1 cellular context compared by ENCODE assay signal in the genomic region with DNA sequence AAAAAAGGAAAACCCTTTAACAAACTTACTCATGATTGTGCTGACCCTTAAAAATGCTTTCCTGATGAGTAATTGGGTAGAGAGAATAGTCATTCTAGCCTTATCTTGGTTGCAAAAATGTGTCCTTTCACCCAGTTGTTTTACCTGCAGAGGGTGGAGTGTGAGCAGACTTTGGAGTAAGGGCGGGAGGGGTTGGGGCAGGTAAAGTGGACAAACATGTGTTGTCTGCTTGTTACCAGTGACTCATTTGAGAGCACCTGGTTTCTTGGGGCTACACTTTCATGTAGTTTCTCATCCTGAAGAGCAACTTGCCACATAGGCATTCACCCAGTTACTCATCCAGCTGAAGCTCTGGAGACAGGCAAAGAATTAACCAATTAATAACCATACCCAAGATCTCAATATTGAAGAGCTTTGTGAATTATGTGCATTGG.
TF ChIP-seq lines count a peak whose summit lies in the region.

No MANE protein-coding gene starts in this region.

TF ChIP-seq in HepG2, 621 proteins besides CTCF, POLR2A, EP300 and RAD21 (continued from another document and continues in another):
- TF ChIP-seq CEBPB (IDR thresholded peaks at IDR 0.05; ENCODE audit: borderline replicate concordance, low read depth, low read length) (0 out of 2 replicates have a peak, but pooled peaks have one; percentile 35), FOXK2 (IDR thresholded peaks at IDR 0.05) (0 out of 2 replicates have a peak, but pooled peaks have one; percentile 3), ZNF644 (CRISPR knock-in tag; IDR thresholded peaks at IDR 0.05; ENCODE audit: low read depth) (peak; percentile 13; the same call in 1 of the 2 replicates), MAFF (IDR thresholded peaks at IDR 0.05; ENCODE audit: low read depth, low read length) (peak; percentile 87), ZNF530 (CRISPR knock-in tag; IDR thresholded peaks at IDR 0.05; ENCODE audit: low read depth) (no peak), RXRA (CRISPR knock-in tag; IDR thresholded peaks at IDR 0.05) (peak; percentile 88; the same call in 1 of the 2 replicates), ATF7 (IDR thresholded peaks at IDR 0.05) (peak; percentile 47; the same call in 1 of the 2 replicates), ATF7 (CRISPR knock-in tag; IDR thresholded peaks at IDR 0.05) (no peak), KAT8 (CRISPR knock-in tag; IDR thresholded peaks at IDR 0.05) (peak; percentile 38; the same call in 1 of the 2 replicates), HMGA1 (CRISPR knock-in tag; conservative IDR thresholded peaks at IDR 0.05) (no peak), SOX6 (IDR thresholded peaks at IDR 0.05) (no peak), SOX6 (CRISPR knock-in tag; IDR thresholded peaks at IDR 0.05) (peak; percentile 69), FOXP1 (IDR thresholded peaks at IDR 0.05) (peak; percentile 41; the same call in 1 of the 2 replicates), FOXP1 (CRISPR knock-in tag; IDR thresholded peaks at IDR 0.05) (peak; percentile 90), ZNF841 (CRISPR knock-in tag; IDR thresholded peaks at IDR 0.05; ENCODE audit: borderline replicate concordance) (no peak), KDM6A (CRISPR knock-in tag; IDR thresholded peaks at IDR 0.05; ENCODE audit: low read depth) (0 out of 2 replicates have a peak, but pooled peaks have one; percentile 40), ELF3 (CRISPR knock-in tag; IDR thresholded peaks at IDR 0.05) (0 out of 2 replicates have a peak, but pooled peaks have one; percentile 34), SOX13 (IDR thresholded peaks at IDR 0.05) (no peak), SOX13 (CRISPR knock-in tag; conservative IDR thresholded peaks at IDR 0.05 in 1 of 2, IDR thresholded peaks at IDR 0.05 in 1 of 2) (peak in 1 of 2 experiments; percentile 81; a peak in 2 of 4 replicates), FOXO1 (CRISPR knock-in tag; IDR thresholded peaks at IDR 0.05) (0 out of 2 replicates have a peak, but pooled peaks have one; percentile 26), TBX2 (CRISPR knock-in tag; IDR thresholded peaks at IDR 0.05; ENCODE audit: borderline replicate concordance) (no peak), BCL6 (CRISPR knock-in tag; IDR thresholded peaks at IDR 0.05) (peak; percentile 51; the same call in 1 of the 2 replicates), SETDB1 (CRISPR knock-in tag; IDR thresholded peaks at IDR 0.05; ENCODE audit: borderline replicate concordance) (no peak), FOSL2 (CRISPR knock-in tag; IDR thresholded peaks at IDR 0.05) (peak; percentile 96), ZBTB7B (CRISPR knock-in tag; IDR thresholded peaks at IDR 0.05) (no peak), DPF2 (CRISPR knock-in tag; IDR thresholded peaks at IDR 0.05; ENCODE audit: borderline replicate concordance, low read depth) (0 out of 2 replicates have a peak, but pooled peaks have one; percentile 15), PPARG (CRISPR knock-in tag; conservative IDR thresholded peaks at IDR 0.05) (peak; percentile 99), IRF2 (CRISPR knock-in tag; IDR thresholded peaks at IDR 0.05) (peak; percentile 42; the same call in 1 of the 2 replicates), JUND (CRISPR knock-in tag; IDR thresholded peaks at IDR 0.05) (peak; percentile 68), POGZ (CRISPR knock-in tag; IDR thresholded peaks at IDR 0.05) (peak; percentile 14; the same call in 1 of the 2 replicates), TBL1XR1 (IDR thresholded peaks at IDR 0.05; ENCODE audit: borderline replicate concordance, low read length, partially characterized antibody) (peak; percentile 73), TCF7 (IDR thresholded peaks at IDR 0.05; ENCODE audit: low read depth) (0 out of 2 replicates have a peak, but pooled peaks have one; percentile 6), ZEB1 (IDR thresholded peaks at IDR 0.05; ENCODE audit: insufficient replicate concordance, low read depth) (peak; percentile 100), CEBPG (CRISPR knock-in tag; IDR thresholded peaks at IDR 0.05) (peak; percentile 49; the same call in 1 of the 2 replicates), ZNF331 (CRISPR knock-in tag; IDR thresholded peaks at IDR 0.05) (peak; percentile 52; the same call in 1 of the 2 replicates), CREB1 (IDR thresholded peaks at IDR 0.05) (no peak), CREB1 (CRISPR knock-in tag; IDR thresholded peaks at IDR 0.05) (peak; percentile 82), ETV5 (CRISPR knock-in tag; IDR thresholded peaks at IDR 0.05; ENCODE audit: borderline replicate concordance) (peak; percentile 11; the same call in 1 of the 2 replicates)
- TF ChIP-seq, protein P1, sequence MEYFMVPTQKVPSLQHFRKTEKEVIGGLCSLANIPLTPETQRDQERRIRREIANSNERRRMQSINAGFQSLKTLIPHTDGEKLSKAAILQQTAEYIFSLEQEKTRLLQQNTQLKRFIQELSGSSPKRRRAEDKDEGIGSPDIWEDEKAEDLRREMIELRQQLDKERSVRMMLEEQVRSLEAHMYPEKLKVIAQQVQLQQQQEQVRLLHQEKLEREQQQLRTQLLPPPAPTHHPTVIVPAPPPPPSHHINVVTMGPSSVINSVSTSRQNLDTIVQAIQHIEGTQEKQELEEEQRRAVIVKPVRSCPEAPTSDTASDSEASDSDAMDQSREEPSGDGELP (IDR thresholded peaks at IDR 0.05; ENCODE audit: borderline replicate concordance, low read depth): peak; percentile 72; the same call in 1 of the 2 replicates
- TF ChIP-seq, protein P2, sequence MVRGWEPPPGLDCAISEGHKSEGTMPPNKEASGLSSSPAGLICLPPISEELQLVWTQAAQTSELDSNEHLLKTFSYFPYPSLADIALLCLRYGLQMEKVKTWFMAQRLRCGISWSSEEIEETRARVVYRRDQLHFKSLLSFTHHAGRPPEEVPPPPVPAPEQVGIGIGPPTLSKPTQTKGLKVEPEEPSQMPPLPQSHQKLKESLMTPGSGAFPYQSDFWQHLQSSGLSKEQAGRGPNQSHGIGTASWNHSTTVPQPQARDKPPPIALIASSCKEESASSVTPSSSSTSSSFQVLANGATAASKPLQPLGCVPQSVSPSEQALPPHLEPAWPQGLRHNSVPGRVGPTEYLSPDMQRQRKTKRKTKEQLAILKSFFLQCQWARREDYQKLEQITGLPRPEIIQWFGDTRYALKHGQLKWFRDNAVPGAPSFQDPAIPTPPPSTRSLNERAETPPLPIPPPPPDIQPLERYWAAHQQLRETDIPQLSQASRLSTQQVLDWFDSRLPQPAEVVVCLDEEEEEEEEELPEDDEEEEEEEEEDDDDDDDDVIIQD (CRISPR knock-in tag; IDR thresholded peaks at IDR 0.05; ENCODE audit: low read depth): peak; percentile 60; the same call in 1 of the 2 replicates
- TF ChIP-seq, protein P3, sequence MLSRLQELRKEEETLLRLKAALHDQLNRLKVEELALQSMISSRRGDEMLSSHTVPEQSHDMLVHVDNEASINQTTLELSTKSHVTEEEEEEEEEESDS (CRISPR knock-in tag; IDR thresholded peaks at IDR 0.05; ENCODE audit: borderline replicate concordance): no peak
- TF ChIP-seq, protein P4, sequence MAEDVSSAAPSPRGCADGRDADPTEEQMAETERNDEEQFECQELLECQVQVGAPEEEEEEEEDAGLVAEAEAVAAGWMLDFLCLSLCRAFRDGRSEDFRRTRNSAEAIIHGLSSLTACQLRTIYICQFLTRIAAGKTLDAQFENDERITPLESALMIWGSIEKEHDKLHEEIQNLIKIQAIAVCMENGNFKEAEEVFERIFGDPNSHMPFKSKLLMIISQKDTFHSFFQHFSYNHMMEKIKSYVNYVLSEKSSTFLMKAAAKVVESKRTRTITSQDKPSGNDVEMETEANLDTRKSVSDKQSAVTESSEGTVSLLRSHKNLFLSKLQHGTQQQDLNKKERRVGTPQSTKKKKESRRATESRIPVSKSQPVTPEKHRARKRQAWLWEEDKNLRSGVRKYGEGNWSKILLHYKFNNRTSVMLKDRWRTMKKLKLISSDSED (CRISPR knock-in tag; IDR thresholded peaks at IDR 0.05): no peak
- TF ChIP-seq, protein P5, sequence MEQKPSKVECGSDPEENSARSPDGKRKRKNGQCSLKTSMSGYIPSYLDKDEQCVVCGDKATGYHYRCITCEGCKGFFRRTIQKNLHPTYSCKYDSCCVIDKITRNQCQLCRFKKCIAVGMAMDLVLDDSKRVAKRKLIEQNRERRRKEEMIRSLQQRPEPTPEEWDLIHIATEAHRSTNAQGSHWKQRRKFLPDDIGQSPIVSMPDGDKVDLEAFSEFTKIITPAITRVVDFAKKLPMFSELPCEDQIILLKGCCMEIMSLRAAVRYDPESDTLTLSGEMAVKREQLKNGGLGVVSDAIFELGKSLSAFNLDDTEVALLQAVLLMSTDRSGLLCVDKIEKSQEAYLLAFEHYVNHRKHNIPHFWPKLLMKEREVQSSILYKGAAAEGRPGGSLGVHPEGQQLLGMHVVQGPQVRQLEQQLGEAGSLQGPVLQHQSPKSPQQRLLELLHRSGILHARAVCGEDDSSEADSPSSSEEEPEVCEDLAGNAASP (CRISPR knock-in tag; IDR thresholded peaks at IDR 0.05; ENCODE audit: borderline replicate concordance): peak; percentile 29; the same call in 1 of the 2 replicates
- TF ChIP-seq, protein P6, sequence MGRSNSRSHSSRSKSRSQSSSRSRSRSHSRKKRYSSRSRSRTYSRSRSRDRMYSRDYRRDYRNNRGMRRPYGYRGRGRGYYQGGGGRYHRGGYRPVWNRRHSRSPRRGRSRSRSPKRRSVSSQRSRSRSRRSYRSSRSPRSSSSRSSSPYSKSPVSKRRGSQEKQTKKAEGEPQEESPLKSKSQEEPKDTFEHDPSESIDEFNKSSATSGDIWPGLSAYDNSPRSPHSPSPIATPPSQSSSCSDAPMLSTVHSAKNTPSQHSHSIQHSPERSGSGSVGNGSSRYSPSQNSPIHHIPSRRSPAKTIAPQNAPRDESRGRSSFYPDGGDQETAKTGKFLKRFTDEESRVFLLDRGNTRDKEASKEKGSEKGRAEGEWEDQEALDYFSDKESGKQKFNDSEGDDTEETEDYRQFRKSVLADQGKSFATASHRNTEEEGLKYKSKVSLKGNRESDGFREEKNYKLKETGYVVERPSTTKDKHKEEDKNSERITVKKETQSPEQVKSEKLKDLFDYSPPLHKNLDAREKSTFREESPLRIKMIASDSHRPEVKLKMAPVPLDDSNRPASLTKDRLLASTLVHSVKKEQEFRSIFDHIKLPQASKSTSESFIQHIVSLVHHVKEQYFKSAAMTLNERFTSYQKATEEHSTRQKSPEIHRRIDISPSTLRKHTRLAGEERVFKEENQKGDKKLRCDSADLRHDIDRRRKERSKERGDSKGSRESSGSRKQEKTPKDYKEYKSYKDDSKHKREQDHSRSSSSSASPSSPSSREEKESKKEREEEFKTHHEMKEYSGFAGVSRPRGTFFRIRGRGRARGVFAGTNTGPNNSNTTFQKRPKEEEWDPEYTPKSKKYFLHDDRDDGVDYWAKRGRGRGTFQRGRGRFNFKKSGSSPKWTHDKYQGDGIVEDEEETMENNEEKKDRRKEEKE (IDR thresholded peaks at IDR 0.05): no peak
- TF ChIP-seq, protein P7, sequence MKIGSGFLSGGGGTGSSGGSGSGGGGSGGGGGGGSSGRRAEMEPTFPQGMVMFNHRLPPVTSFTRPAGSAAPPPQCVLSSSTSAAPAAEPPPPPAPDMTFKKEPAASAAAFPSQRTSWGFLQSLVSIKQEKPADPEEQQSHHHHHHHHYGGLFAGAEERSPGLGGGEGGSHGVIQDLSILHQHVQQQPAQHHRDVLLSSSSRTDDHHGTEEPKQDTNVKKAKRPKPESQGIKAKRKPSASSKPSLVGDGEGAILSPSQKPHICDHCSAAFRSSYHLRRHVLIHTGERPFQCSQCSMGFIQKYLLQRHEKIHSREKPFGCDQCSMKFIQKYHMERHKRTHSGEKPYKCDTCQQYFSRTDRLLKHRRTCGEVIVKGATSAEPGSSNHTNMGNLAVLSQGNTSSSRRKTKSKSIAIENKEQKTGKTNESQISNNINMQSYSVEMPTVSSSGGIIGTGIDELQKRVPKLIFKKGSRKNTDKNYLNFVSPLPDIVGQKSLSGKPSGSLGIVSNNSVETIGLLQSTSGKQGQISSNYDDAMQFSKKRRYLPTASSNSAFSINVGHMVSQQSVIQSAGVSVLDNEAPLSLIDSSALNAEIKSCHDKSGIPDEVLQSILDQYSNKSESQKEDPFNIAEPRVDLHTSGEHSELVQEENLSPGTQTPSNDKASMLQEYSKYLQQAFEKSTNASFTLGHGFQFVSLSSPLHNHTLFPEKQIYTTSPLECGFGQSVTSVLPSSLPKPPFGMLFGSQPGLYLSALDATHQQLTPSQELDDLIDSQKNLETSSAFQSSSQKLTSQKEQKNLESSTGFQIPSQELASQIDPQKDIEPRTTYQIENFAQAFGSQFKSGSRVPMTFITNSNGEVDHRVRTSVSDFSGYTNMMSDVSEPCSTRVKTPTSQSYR (CRISPR knock-in tag; IDR thresholded peaks at IDR 0.05; ENCODE audit: borderline replicate concordance): 0 out of 2 replicates have a peak, but pooled peaks have one; percentile 27
- TF ChIP-seq, protein P8, sequence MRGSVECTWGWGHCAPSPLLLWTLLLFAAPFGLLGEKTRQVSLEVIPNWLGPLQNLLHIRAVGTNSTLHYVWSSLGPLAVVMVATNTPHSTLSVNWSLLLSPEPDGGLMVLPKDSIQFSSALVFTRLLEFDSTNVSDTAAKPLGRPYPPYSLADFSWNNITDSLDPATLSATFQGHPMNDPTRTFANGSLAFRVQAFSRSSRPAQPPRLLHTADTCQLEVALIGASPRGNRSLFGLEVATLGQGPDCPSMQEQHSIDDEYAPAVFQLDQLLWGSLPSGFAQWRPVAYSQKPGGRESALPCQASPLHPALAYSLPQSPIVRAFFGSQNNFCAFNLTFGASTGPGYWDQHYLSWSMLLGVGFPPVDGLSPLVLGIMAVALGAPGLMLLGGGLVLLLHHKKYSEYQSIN (CRISPR knock-in tag; IDR thresholded peaks at IDR 0.05; ENCODE audit: borderline replicate concordance): no peak
- TF ChIP-seq, protein P9, sequence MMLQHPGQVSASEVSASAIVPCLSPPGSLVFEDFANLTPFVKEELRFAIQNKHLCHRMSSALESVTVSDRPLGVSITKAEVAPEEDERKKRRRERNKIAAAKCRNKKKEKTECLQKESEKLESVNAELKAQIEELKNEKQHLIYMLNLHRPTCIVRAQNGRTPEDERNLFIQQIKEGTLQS (CRISPR knock-in tag; IDR thresholded peaks at IDR 0.05): peak; percentile 72
- TF ChIP-seq, protein P10, sequence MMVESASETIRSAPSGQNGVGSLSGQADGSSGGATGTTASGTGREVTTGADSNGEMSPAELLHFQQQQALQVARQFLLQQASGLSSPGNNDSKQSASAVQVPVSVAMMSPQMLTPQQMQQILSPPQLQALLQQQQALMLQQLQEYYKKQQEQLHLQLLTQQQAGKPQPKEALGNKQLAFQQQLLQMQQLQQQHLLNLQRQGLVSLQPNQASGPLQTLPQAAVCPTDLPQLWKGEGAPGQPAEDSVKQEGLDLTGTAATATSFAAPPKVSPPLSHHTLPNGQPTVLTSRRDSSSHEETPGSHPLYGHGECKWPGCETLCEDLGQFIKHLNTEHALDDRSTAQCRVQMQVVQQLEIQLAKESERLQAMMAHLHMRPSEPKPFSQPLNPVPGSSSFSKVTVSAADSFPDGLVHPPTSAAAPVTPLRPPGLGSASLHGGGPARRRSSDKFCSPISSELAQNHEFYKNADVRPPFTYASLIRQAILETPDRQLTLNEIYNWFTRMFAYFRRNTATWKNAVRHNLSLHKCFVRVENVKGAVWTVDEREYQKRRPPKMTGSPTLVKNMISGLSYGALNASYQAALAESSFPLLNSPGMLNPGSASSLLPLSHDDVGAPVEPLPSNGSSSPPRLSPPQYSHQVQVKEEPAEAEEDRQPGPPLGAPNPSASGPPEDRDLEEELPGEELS (CRISPR knock-in tag; IDR thresholded peaks at IDR 0.05): peak; percentile 74
